Comparison of ENCODE assay signal across 9 cellular contexts in the genomic region with DNA sequence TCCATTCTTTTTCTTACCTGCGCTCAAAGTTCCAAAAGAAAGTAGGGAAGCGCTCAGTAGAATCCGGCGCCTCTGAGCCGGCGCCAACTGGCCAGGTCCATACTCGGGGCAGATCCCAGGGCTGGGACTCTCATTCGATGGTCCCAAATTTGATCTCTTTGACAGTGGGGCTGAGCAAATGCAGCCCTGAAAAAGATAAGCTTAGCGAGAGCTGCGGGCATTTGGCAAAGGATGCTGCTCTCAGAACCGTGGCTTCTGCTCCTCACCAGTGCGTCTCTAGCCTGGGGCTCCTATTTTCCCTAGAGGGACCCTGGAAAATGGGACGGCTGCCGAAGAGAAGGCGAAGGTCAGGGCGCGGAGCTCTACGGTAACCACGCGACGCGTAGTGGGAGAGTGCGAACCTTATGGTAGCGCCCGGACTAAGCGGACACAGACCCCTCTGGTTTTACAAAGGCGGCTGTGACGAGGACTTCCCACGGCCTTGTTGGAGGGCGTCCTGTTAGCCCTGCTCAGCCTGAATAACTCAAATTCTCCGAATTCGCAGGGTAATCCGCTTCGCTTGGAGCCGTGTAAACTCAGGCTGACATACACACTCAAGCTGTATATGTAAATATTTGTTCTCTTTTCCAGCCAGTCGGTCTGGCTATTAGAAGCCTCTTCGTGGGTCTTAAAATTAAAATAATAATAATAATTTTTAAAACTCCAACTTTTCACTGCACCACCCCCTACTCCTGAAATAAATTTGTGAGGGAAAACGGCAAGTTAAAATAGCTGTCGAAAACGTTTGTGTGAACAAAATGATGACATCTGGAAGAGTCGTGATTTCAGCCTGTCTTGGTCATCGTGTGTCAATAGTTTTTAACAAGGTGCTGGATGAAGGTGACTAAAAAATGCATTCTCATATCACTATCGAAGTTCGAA. TPM values are rescaled to one million over a fixed set of nuclear protein-coding genes. Genes with fewer than 3 reads are reported as not detected.
DNase-seq lines count a peak whose midpoint lies in the region; TF ChIP-seq lines count a peak whose summit lies in the region.
"Had no signal": no experiment of that assay in that cellular context is flagged by ENCODE, and none has a peak within 500 bp of the region (broad histone marks: within the 10 kb centered on the region; RNA-seq: fewer than 3 reads in every experiment).

No MANE protein-coding gene starts in this region.

- 15 to 17% methylated on average over 44 of the region's 44 CpGs for WGBS in GM23248 (ENCODE audit: low coverage in 1 of 2, low lambda C conversion rate in 2 of 2, missing lambda C conversion rate in 2 of 2), 2 experiments
- WGBS in sigmoid colon, 2 donors: 11 to 19% methylated on average over 44 of the region's 44 CpGs

- H3K4me3 Mint-ChIP-seq in activated T-helper 1 cell treated with anti-CD3 and anti-CD28 coated beads, Interleukin-12 subunit alpha, Interleukin-12 subunit beta, Interleukin-2, Interleukin-4 antibody, amounts not matched to agents 30 ng/mL and 10 ng/mL and 1 ng/mL, durations not matched to agents 14 hours and 24 hours and 36 hours: peak overlapping the region; percentile 5

- 0 out of 2 replicates have a peak overlapping the region, but pooled peaks have one; percentile 43 for H2AFZ ChIP-seq in GM23248

- H3K4me1 Mint-ChIP-seq in activated T-helper 1 cell treated with anti-CD3 and anti-CD28 coated beads, Interleukin-12 subunit alpha, Interleukin-12 subunit beta, Interleukin-2, Interleukin-4 antibody, amounts not matched to agents 30 ng/mL and 10 ng/mL and 1 ng/mL, durations not matched to agents 14 hours and 24 hours and 36 hours (ENCODE audit: low read depth): peaks cover 23% of the 10 kb centered on the region

- H3K27me3 ChIP-seq in GM23248 (replicated peaks; ENCODE audit: insufficient read depth) (peaks cover 82% of the 10 kb centered on the region), left ventricle myocardium inferior (ENCODE audit: low read depth) (peaks cover 100% of the 10 kb centered on the region), sigmoid colon (peaks cover 82 to 100% (median 99%) of the 10 kb centered on the region in 3 donors)

- peak overlapping the region; percentile 48 for H3K27ac Mint-ChIP-seq in activated T-helper 1 cell treated with anti-CD3 and anti-CD28 coated beads, Interleukin-12 subunit alpha, Interleukin-12 subunit beta, Interleukin-2, Interleukin-4 antibody, amounts not matched to agents 30 ng/mL and 10 ng/mL and 1 ng/mL, durations not matched to agents 14 hours and 24 hours and 36 hours

- POLR2A ChIA-PET in RWPE1 (lab: Yijun Ruan, JAX; ENCODE audit: low non-redundant PET): no interaction called here

- no peaks in the 10 kb centered on the region for H3K36me3 ChIP-seq in GM23248 (ENCODE audit: low read depth)
- H3K36me3 ChIP-seq in left ventricle myocardium inferior: no peaks in the 10 kb centered on the region
- no peaks in the 10 kb centered on the region for H3K36me3 ChIP-seq in sigmoid colon

- TF ChIP-seq CTCF in left ventricle myocardium inferior (IDR thresholded peaks at IDR 0.05; ENCODE audit: borderline replicate concordance): no peak
- TF ChIP-seq CTCF in sigmoid colon (IDR thresholded peaks at IDR 0.05): no peak
- TF ChIP-seq CTCF in RWPE1 (conservative IDR thresholded peaks at IDR 0.05; ENCODE audit: low read depth): no peak

- no peaks in the 10 kb centered on the region for H3K79me2 ChIP-seq in GM23248 (ENCODE audit: insufficient read depth)

- H3K9me2 ChIP-seq in GM23248 (ENCODE audit: insufficient read depth): no peaks in the 10 kb centered on the region

- peaks cover 81% of the 10 kb centered on the region for H3K27me3 Mint-ChIP-seq in activated T-helper 1 cell treated with anti-CD3 and anti-CD28 coated beads, Interleukin-12 subunit alpha, Interleukin-12 subunit beta, Interleukin-2, Interleukin-4 antibody, amounts not matched to agents 30 ng/mL and 10 ng/mL and 1 ng/mL, durations not matched to agents 14 hours and 24 hours and 36 hours (ENCODE audit: insufficient read depth)

- H3K27ac ChIP-seq in GM23248 (no peak overlapping the region), left ventricle myocardium inferior (replicated peaks) (peak overlapping the region; percentile 92), sigmoid colon (no peak overlapping the region), RWPE1 (no peak overlapping the region)

- no peaks in the 10 kb centered on the region for H4K20me1 ChIP-seq in GM23248 (ENCODE audit: insufficient read depth)

- CTCF ChIA-PET in RWPE1 (lab: Yijun Ruan, JAX): no interaction called here

- H3K9me3 Mint-ChIP-seq in activated T-helper 1 cell treated with anti-CD3 and anti-CD28 coated beads, Interleukin-12 subunit alpha, Interleukin-12 subunit beta, Interleukin-2, Interleukin-4 antibody, amounts not matched to agents 30 ng/mL and 10 ng/mL and 1 ng/mL, durations not matched to agents 14 hours and 24 hours and 36 hours: peaks cover 6% of the 10 kb centered on the region

- no peaks in the 10 kb centered on the region for H3K9me3 ChIP-seq in GM23248 (ENCODE audit: low read depth)
- H3K9me3 ChIP-seq in left ventricle myocardium inferior (replicated peaks): no peaks in the 10 kb centered on the region
- H3K9me3 ChIP-seq in sigmoid colon: no peaks in the 10 kb centered on the region

- no peak for TF ChIP-seq POLR2A in sigmoid colon (IDR thresholded peaks at IDR 0.05)

- H3K4me3 ChIP-seq in GM23248: peak overlapping the region; percentile 54
- H3K4me3 ChIP-seq in left ventricle myocardium inferior: peak overlapping the region; percentile 73
- peak overlapping the region in 3 of 4 donors; percentile 34 to 47 (median 45) for H3K4me3 ChIP-seq in sigmoid colon

- no peak overlapping the region for H3K9ac ChIP-seq in GM23248

- H3K4me1 ChIP-seq in GM23248 (ENCODE audit: insufficient read depth): no peaks in the 10 kb centered on the region
- peaks cover 58% of the 10 kb centered on the region for H3K4me1 ChIP-seq in left ventricle myocardium inferior
- H3K4me1 ChIP-seq in sigmoid colon: peaks cover 0 to 31% (median 26%) of the 10 kb centered on the region in 4 donors

- DNase-seq in GM23248 (no peak), left ventricle myocardium inferior (peak; percentile 53), sigmoid colon (no peak), RKO (ENCODE audit: low spot score) (no peak), RWPE1 (ENCODE audit: low spot score) (no peak), NCI-H69 (lab: John Stamatoyannopoulos, UW) (no peak), superior temporal gyrus (ENCODE audit: extremely low spot score) (no peak)
- no peak for DNase-seq in activated T-helper 1 cell treated with anti-CD3 and anti-CD28 coated beads, Interleukin-12 subunit alpha, Interleukin-12 subunit beta, Interleukin-2, Interleukin-4 antibody, amounts not matched to agents 30 ng/mL and 10 ng/mL and 1 ng/mL, durations not matched to agents 14 hours and 24 hours and 36 hours (ENCODE audit: low spot score)

- H3F3A ChIP-seq in GM23248 (ENCODE audit: insufficient read depth): no peaks in the 10 kb centered on the region

- in situ Hi-C loops in GM23248 (cut with MboI): no loop called here

- no peak overlapping the region for H3K4me2 ChIP-seq in GM23248 (ENCODE audit: unreplicated experiment)

- intact Hi-C loops in activated T-helper 1 cell treated with anti-CD3 and anti-CD28 coated beads, Interleukin-12 subunit alpha, Interleukin-12 subunit beta, Interleukin-2, Interleukin-4 antibody, amounts not matched to agents 30 ng/mL and 10 ng/mL and 1 ng/mL, durations not matched to agents 14 hours and 24 hours and 36 hours (cut with micrococcal nuclease): no loop called here
- intact Hi-C loops in left ventricle myocardium inferior (cut with micrococcal nuclease) (no loop called here), sigmoid colon (cut with DNase I) (no loop called here)

- TF ChIP-seq EP300 in sigmoid colon (IDR thresholded peaks at IDR 0.05): no peak

- peaks cover 3% of the 10 kb centered on the region for H3K36me3 Mint-ChIP-seq in activated T-helper 1 cell treated with anti-CD3 and anti-CD28 coated beads, Interleukin-12 subunit alpha, Interleukin-12 subunit beta, Interleukin-2, Interleukin-4 antibody, amounts not matched to agents 30 ng/mL and 10 ng/mL and 1 ng/mL, durations not matched to agents 14 hours and 24 hours and 36 hours (ENCODE audit: low read depth)

RNA-seq across cellular contexts. Expression of gene TBX20, which starts 0.9 kb away (rescaled TPM):
- not detected in 2 replicates for total RNA-seq in GM23248 (2014; rRNA removed; shearing (Covaris generic))
- polyA plus RNA-seq in GM23248 (2016; fragmentation: Nextera tagmentation; extraction: Ambion mirVana) (not detected in 2 replicates), sigmoid colon (under 1 TPM in 1 of 3 donors, not detected in 2; 0.04 TPM)
- total RNA-seq in activated T-helper 1 cell treated with anti-CD3 and anti-CD28 coated beads, Interleukin-12 subunit alpha, Interleukin-12 subunit beta, Interleukin-2, Interleukin-4 antibody, amounts not matched to agents 30 ng/mL and 10 ng/mL and 1 ng/mL, durations not matched to agents 14 hours and 24 hours and 36 hours: 0.15 and 0.23 TPM in 2 replicates
- total RNA-seq in left ventricle myocardium inferior (83.9 TPM), sigmoid colon (not detected)
- polyA plus RNA-seq: esophagus had no signal

Comparison
In these comparisons a context has a peak if more than half of its experiments do, and no peak if none do; other contexts are left out.
1. RNA of gene TBX20, which starts 0.9 kb away (total RNA-seq): 83.9 TPM in left ventricle myocardium inferior (single experiment); 0.15 to 0.23 TPM in activated T-helper 1 cell treated with anti-CD3 and anti-CD28 coated beads, Interleukin-12 subunit alpha, Interleukin-12 subunit beta, Interleukin-2, Interleukin-4 antibody, amounts not matched to agents 30 ng/mL and 10 ng/mL and 1 ng/mL, durations not matched to agents 14 hours and 24 hours and 36 hours, not detected in GM23248 and not detected in sigmoid colon; every median in the first group is over 10 times any median in the second.
2. Peak in every context shown above with its lines, with median percentiles within 50 percentile points of each other: H3K4me3 ChIP-seq.